ENCODE assay signal across 19 cellular contexts in the genomic region with DNA sequence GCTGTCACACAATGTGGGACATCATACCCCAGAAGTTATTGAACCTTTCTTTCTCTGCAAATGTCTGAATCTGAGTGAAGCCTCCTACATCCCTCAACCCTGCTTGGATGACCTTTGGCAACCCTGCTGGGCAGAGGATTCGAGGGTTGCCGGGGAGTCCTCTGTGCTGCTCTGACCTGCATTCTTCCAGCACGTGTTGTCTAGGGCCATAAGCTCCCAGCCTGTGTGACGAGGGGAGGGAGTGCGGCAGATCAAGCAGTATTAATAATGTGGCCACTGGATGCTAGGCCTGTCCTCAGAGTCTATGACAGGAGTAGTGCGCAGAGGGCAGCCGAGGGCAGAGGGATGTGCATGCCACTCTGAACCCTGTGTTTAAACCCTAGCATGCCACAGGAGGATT. TPM values are rescaled to one million over a fixed set of nuclear protein-coding genes. Genes with fewer than 3 reads are reported as not detected.
DNase-seq lines count a peak whose midpoint lies in the region; TF ChIP-seq lines count a peak whose summit lies in the region.
"Had no signal": no experiment of that assay in that cellular context is flagged by ENCODE, and none has a peak within 500 bp of the region (broad histone marks: within the 10 kb centered on the region; RNA-seq: fewer than 3 reads in every experiment).

No MANE protein-coding gene starts in this region.

- CTCF ChIA-PET in A673 (lab: Charles Lee) = no interaction called here

- H3K9me3 ChIP-seq in A673 (ENCODE audit: low read depth, low read length, poor library complexity, severe bottlenecking) = no peaks in the 10 kb centered on the region
- H3K9me3 ChIP-seq: MG63 had no signal

- intact Hi-C loops in A673 (cut with micrococcal nuclease; ENCODE audit: unreplicated experiment) = no loop called here
- intact Hi-C loops in posterior vena cava (cut with DNase I) = no loop called here

- H3K4me3 ChIP-seq in A673 (ENCODE audit: low read depth, low read length, poor library complexity, severe bottlenecking) = no peak overlapping the region
- H3K4me3 ChIP-seq: K562, MG63, PC-9 had no signal

- H3K4me1 ChIP-seq in A673 (ENCODE audit: insufficient read depth, low read length, poor library complexity, severe bottlenecking) = peaks cover 32% of the 10 kb centered on the region

- DNase-seq in A673 (ENCODE audit: low spot score) = no peak
- DNase-seq in left kidney (ENCODE audit: low read depth, low spot score) = peak; percentile 41
- DNase-seq in SKM-1 treated with dmso at 0.1 percent for 144 hours (lab: John Stamatoyannopoulos, UW; ENCODE audit: unreplicated experiment) = no peak
- DNase-seq in activated T-cell treated with anti-CD3 and anti-CD28 coated beads, Interleukin-2, amount 50 U/mL, for 48 hours = no peak
- DNase-seq in immature natural killer cell = no peak
- no peak for DNase-seq in posterior vena cava (ENCODE audit: low spot score)
- DNase-seq: CD8-positive, alpha-beta memory T cell; GOT3; MG63; NCI-H1105; NCI-H187; NCI-H2171; NCI-H446 treated with DMSO at 0.1 percent for 48 hours; NCI-H748 treated with DMSO at 0.1 percent for 48 hours; PC-9 had no signal

- BruUV-seq in A673 (replicated peaks; lab: Mats Ljungman, UMichigan) = no TSS peak

- peaks cover 62% of the 10 kb centered on the region for H3K4me1 Mint-ChIP-seq in brain
- peaks cover 37 to 44% of the 10 kb centered on the region in 2 donors for H3K4me1 Mint-ChIP-seq in immature natural killer cell
- H3K4me1 Mint-ChIP-seq: B cell had no signal

- peaks cover 3% of the 10 kb centered on the region for H3K27me3 Mint-ChIP-seq in brain
- H3K27me3 Mint-ChIP-seq in immature natural killer cell (ENCODE audit: low read depth in 3 of 3) = peaks cover 2 to 5% (median 4%) of the 10 kb centered on the region in 3 donors

- no peak for TF ChIP-seq CTCF in A673 (conservative IDR thresholded peaks at IDR 0.05; ENCODE audit: low read depth, low read length)
- no peak for TF ChIP-seq CTCF in C4-2B (conservative IDR thresholded peaks at IDR 0.05)
- TF ChIP-seq CTCF in brain (conservative IDR thresholded peaks at IDR 0.05) = no peak

- H3K27ac Mint-ChIP-seq in brain (peak overlapping the region in 4 of 5 experiments; percentile 16 to 75 (median 67)), immature natural killer cell (peak overlapping the region in 2 of 6 donors; percentile 37 to 54)
- H3K27ac Mint-ChIP-seq: B cell had no signal

- H3K4me3 Mint-ChIP-seq in brain (no peak overlapping the region), immature natural killer cell (no peak overlapping the region)
- H3K4me3 Mint-ChIP-seq: B cell had no signal

- H3K27ac ChIP-seq in A673 (ENCODE audit: low read depth, low read length, poor library complexity, severe bottlenecking) (peak overlapping the region; percentile 30), C4-2B (0 out of 2 replicates have a peak overlapping the region, but pooled peaks have one; percentile 7)
- H3K27ac ChIP-seq: PC-9 had no signal

- no peaks in the 10 kb centered on the region for H3K9me3 Mint-ChIP-seq in brain
- peaks cover 0 to 4% (median 0%) of the 10 kb centered on the region in 6 donors for H3K9me3 Mint-ChIP-seq in immature natural killer cell
- H3K9me3 Mint-ChIP-seq: CD8-positive, alpha-beta memory T cell had no signal

- H3K36me3 Mint-ChIP-seq in brain (peaks cover 4% of the 10 kb centered on the region), immature natural killer cell (peaks cover 0 to 12% (median 4%) of the 10 kb centered on the region in 3 donors)

- POLR2A ChIA-PET in A673 (lab: Charles Lee; ENCODE audit: low non-redundant PET) = no interaction called here

- H3K27me3 ChIP-seq in A673 (replicated peaks; ENCODE audit: insufficient read depth, low read depth, low read length, poor library complexity) = no peaks in the 10 kb centered on the region
- H3K27me3 ChIP-seq: MG63 had no signal

- no peaks in the 10 kb centered on the region for H3K36me3 ChIP-seq in A673 (ENCODE audit: insufficient read depth, low read length, poor library complexity, severe bottlenecking)
- H3K36me3 ChIP-seq: MG63 had no signal

RNA-seq across cellular contexts. Expression of a gene that starts 58.8 kb away (rescaled TPM):
- total RNA-seq in A673 (2021) (2,455 and 2,535 TPM in 2 replicates), posterior vena cava (1,000 to 10,000 TPM; 1,771 to 1,914 TPM)
- polyA plus RNA-seq in brain (ENCODE audit: insufficient read depth, low read depth, low replicate concordance) (6,566 TPM), immature natural killer cell (1,000 to 10,000 TPM in 2 of 3 donors, 100 to 1,000 TPM in 1; 866 to 2,929 (median 2,010) TPM)
